ENCODE assay signal across 1 cellular context in genomic region chr2:164840930-164841718, GRCh38.
TF ChIP-seq lines count a peak whose summit lies in the region.

No MANE protein-coding gene starts in this region.

TF ChIP-seq in HCT116, 20 proteins besides CTCF, POLR2A, EP300 and RAD21 (continued from another document):
- TF ChIP-seq SRF (IDR thresholded peaks at IDR 0.05; ENCODE audit: low read depth): no peak
- no peak for TF ChIP-seq TCF7L2 (IDR thresholded peaks at IDR 0.05; ENCODE audit: borderline replicate concordance, extremely low read depth, insufficient read depth, insufficient read length)
